ENCODE assay signal across 19 cellular contexts in genomic region chr16:4603624-4604170, GRCh38. TPM values are rescaled to one million over a fixed set of nuclear protein-coding genes. Genes with fewer than 3 reads are reported as not detected.
DNase-seq lines count a peak whose midpoint lies in the region; ATAC-seq and TF ChIP-seq lines count a peak whose summit lies in the region.
"Had no signal": no experiment of that assay in that cellular context is flagged by ENCODE, and none has a peak within 500 bp of the region (broad histone marks: within the 10 kb centered on the region; RNA-seq: fewer than 3 reads in every experiment).

No MANE protein-coding gene starts in this region.

- no peak overlapping the region for H2AFZ ChIP-seq in SK-N-SH (ENCODE audit: low read depth)

- no peaks in the 10 kb centered on the region for H3K27me3 ChIP-seq in SK-N-SH (ENCODE audit: insufficient read depth)
- no peaks in the 10 kb centered on the region for H3K27me3 ChIP-seq in endodermal cell (ENCODE audit: control insufficient read depth, insufficient read depth, low read length, poor library complexity, severe bottlenecking)
- no peaks in the 10 kb centered on the region for H3K27me3 ChIP-seq in upper lobe of right lung

- no peak for TF ChIP-seq RAD21 in SK-N-SH (IDR thresholded peaks at IDR 0.05; ENCODE audit: low read length)

- no peak overlapping the region for H3K27ac ChIP-seq in SK-N-SH (ENCODE audit: low read depth in 2 of 2, low read length in 1 of 2)
- no peak overlapping the region for H3K27ac ChIP-seq in endodermal cell (ENCODE audit: low read depth, low read length)
- H3K27ac ChIP-seq in upper lobe of right lung = no peak overlapping the region
- H3K27ac ChIP-seq: 22Rv1 had no signal

- CTCF ChIA-PET in SK-N-SH (lab: Yijun Ruan, JAX) = interaction anchor here (1.0 to 1.1 kb wide), 2 partner anchors 18 to 353 kb away, joined by 3 read pairs; no protein-coding TSS in a partner anchor

- DNase-seq in SK-N-SH = peak; percentile 17
- DNase-seq in endodermal cell = peak; percentile 47
- DNase-seq in mucosa of descending colon = no peak
- no peak for DNase-seq in upper lobe of right lung
- DNase-seq in effector CD4-positive, alpha-beta T cell = no peak
- DNase-seq in DMS 273 (lab: John Stamatoyannopoulos, UW; ENCODE audit: unreplicated experiment) = no peak
- DNase-seq: CD8-positive, alpha-beta T cell; COR-L47; DMS53; GF-D8; GOT3; HCEC 1CT; IMR-90 had no signal

- H3K9me3 Mint-ChIP-seq in endodermal cell = no peaks in the 10 kb centered on the region
- H3K9me3 Mint-ChIP-seq: CD14-positive monocyte; CD8-positive, alpha-beta T cell had no signal

- no peaks in the 10 kb centered on the region for H3K4me1 Mint-ChIP-seq in endodermal cell

- peaks cover 4% of the 10 kb centered on the region; the same call in 1 of the 2 replicates for H4K20me1 ChIP-seq in SK-N-SH (ENCODE audit: insufficient read depth)

- H3K36me3 ChIP-seq in SK-N-SH (replicated peaks in 1 of 2; ENCODE audit: control insufficient read depth in 1 of 2, insufficient read depth in 2 of 2, low read length in 1 of 2) (peaks cover 0 to 7% of the 10 kb centered on the region in 2 experiments), endodermal cell (ENCODE audit: control insufficient read depth, insufficient read depth, low read length) (peaks cover 8% of the 10 kb centered on the region), mucosa of descending colon (ENCODE audit: low read depth) (no peaks in the 10 kb centered on the region), upper lobe of right lung (peaks cover 10% of the 10 kb centered on the region)

- H3K4me1 ChIP-seq in SK-N-SH (ENCODE audit: control insufficient read depth in 1 of 2, insufficient read depth in 2 of 2, low read depth in 1 of 2, low read length in 1 of 2) (peaks cover 0 to 2% of the 10 kb centered on the region in 2 experiments; a peak in 1 of 4 replicates), endodermal cell (ENCODE audit: control insufficient read depth, insufficient read depth, low read length) (no peaks in the 10 kb centered on the region), mucosa of descending colon (ENCODE audit: low read depth) (no peaks in the 10 kb centered on the region), upper lobe of right lung (peaks cover 7% of the 10 kb centered on the region)

- H3K27ac Mint-ChIP-seq in endodermal cell = no peak overlapping the region
- H3K27ac Mint-ChIP-seq: CD8-positive, alpha-beta T cell had no signal

- H3K4me3 ChIP-seq in SK-N-SH (ENCODE audit: low read depth in 2 of 2, low read length in 1 of 2) (no peak overlapping the region), endodermal cell (ENCODE audit: low read length) (no peak overlapping the region), mucosa of descending colon (no peak overlapping the region), upper lobe of right lung (no peak overlapping the region)

- no peaks in the 10 kb centered on the region for H3K79me2 ChIP-seq in SK-N-SH (ENCODE audit: insufficient read depth)

- H3K9me3 ChIP-seq in SK-N-SH = no peaks in the 10 kb centered on the region
- H3K9me3 ChIP-seq in endodermal cell (ENCODE audit: control insufficient read depth, low read length) = no peaks in the 10 kb centered on the region
- no peaks in the 10 kb centered on the region for H3K9me3 ChIP-seq in mucosa of descending colon
- no peaks in the 10 kb centered on the region for H3K9me3 ChIP-seq in upper lobe of right lung

- no peaks in the 10 kb centered on the region for H3K9me2 ChIP-seq in SK-N-SH

- H3K36me3 Mint-ChIP-seq in endodermal cell (ENCODE audit: low read depth) = peaks cover 7% of the 10 kb centered on the region

- POLR2A ChIA-PET in SK-N-SH (lab: Yijun Ruan, JAX) = no interaction called here

- no peak for ATAC-seq in SK-N-SH treated with all-trans-retinoic acid at 6 μM for 48 hours
- peak; percentile 24 for ATAC-seq in mucosa of descending colon
- ATAC-seq in upper lobe of right lung = peak; percentile 27
- no peak for ATAC-seq in GM18498 (IDR thresholded peaks at IDR 0.05; ENCODE audit: unreplicated experiment)
- ATAC-seq: CD8-positive, alpha-beta T cell had no signal

- TF ChIP-seq EP300 in SK-N-SH (IDR thresholded peaks at IDR 0.05; ENCODE audit: borderline replicate concordance in 1 of 2, low read depth in 1 of 2, low read length in 1 of 2) = no peak

- H3F3A ChIP-seq in SK-N-SH (replicated peaks; ENCODE audit: insufficient read depth) = no peaks in the 10 kb centered on the region

- 93% methylated on average over 12 of the region's 13 CpGs for WGBS in SK-N-SH (ENCODE audit: low lambda C conversion rate)
- WGBS in endodermal cell (ENCODE audit: insufficient coverage in 1 of 2, insufficient read length in 1 of 2), 2 experiments = 90 to 93% methylated on average over 6 to 13 of the region's 13 CpGs

- no peak overlapping the region for H3K4me3 Mint-ChIP-seq in endodermal cell
- H3K4me3 Mint-ChIP-seq: CD14-positive monocyte; CD8-positive, alpha-beta T cell had no signal

- intact Hi-C loops in mucosa of descending colon (cut with DNase I, micrococcal nuclease) = no loop called here
- intact Hi-C loops in upper lobe of right lung (cut with DNase I) = no loop called here

- TF ChIP-seq CTCF in SK-N-SH (IDR thresholded peaks at IDR 0.05) (no peak), endodermal cell (conservative IDR thresholded peaks at IDR 0.05) (no peak), mucosa of descending colon (IDR thresholded peaks at IDR 0.05) (no peak), upper lobe of right lung (IDR thresholded peaks at IDR 0.05) (no peak)

- H3K9ac ChIP-seq in SK-N-SH (no peak overlapping the region), endodermal cell (ENCODE audit: extremely low read depth, low read length, poor library complexity, severe bottlenecking) (no peak overlapping the region)

- H3K27me3 Mint-ChIP-seq in endodermal cell (ENCODE audit: insufficient read depth) = no peaks in the 10 kb centered on the region

- H3K4me2 ChIP-seq in SK-N-SH = no peak overlapping the region

TF ChIP-seq in SK-N-SH, 30 proteins besides CTCF, POLR2A, EP300 and RAD21 (continues in another document):
- TF ChIP-seq FOSL2 (IDR thresholded peaks at IDR 0.05; ENCODE audit: borderline replicate concordance, low read depth) (no peak), PBX3 (IDR thresholded peaks at IDR 0.05) (no peak)

TF ChIP-seq in SK-N-SH treated with all-trans-retinoic acid at 6 μM for 48 hours, 23 proteins besides CTCF, POLR2A, EP300 and RAD21:
- TF ChIP-seq ARNTL (CRISPR knock-in tag; IDR thresholded peaks at IDR 0.05; ENCODE audit: borderline replicate concordance, low read depth) (no peak), CREB5 (CRISPR knock-in tag; IDR thresholded peaks at IDR 0.05; ENCODE audit: low read depth) (no peak), OSR1 (CRISPR knock-in tag; IDR thresholded peaks at IDR 0.05) (no peak)
TF ChIP-seq in SK-N-SH treated with all-trans-retinoic acid at 6 μM for 48 hours: peak in this region for 0.

RNA-seq across cellular contexts. Expression of gene UBALD1, which starts 11.0 kb away (rescaled TPM):
- polyA plus RNA-seq in SK-N-SH (2012; rRNA removed) = 13.0 and 16.7 TPM in 2 replicates
- 4.7 and 6.1 TPM in 2 replicates for polyA plus RNA-seq in SK-N-SH (2012; cell fraction: cytosol; rRNA removed)
- polyA plus RNA-seq in SK-N-SH (2012; cell fraction: nucleus; rRNA removed) = 47.9 and 62.5 TPM in 2 replicates
- 10 to 100 TPM; 46.8 to 49.6 TPM for total RNA-seq in endodermal cell
- 28.8 TPM for polyA plus RNA-seq in endodermal cell (2013, experiment 1 of 2)
- 24.7 TPM for polyA plus RNA-seq in endodermal cell (2013, experiment 2 of 2)
- total RNA-seq in mucosa of descending colon = 10 to 100 TPM; 21.3 to 38.8 (median 22.5) TPM
- 35.5 TPM for total RNA-seq in upper lobe of right lung

RNA-seq across cellular contexts. Expression of gene MGRN1, which starts 20.9 kb away (rescaled TPM):
- 5.5 and 13.3 TPM in 2 replicates for polyA plus RNA-seq in SK-N-SH (2012; rRNA removed)
- polyA plus RNA-seq in SK-N-SH (2012; cell fraction: cytosol; rRNA removed) = 8.6 and 12.0 TPM in 2 replicates
- 26.7 and 38.3 TPM in 2 replicates for polyA plus RNA-seq in SK-N-SH (2012; cell fraction: nucleus; rRNA removed)
- 10 to 100 TPM; 66.9 to 71.4 TPM for total RNA-seq in endodermal cell
- polyA plus RNA-seq in endodermal cell (2013, experiment 1 of 2) = 52.3 TPM
- 45.0 TPM for polyA plus RNA-seq in endodermal cell (2013, experiment 2 of 2)
- 10 to 100 TPM; 72.3 to 80.2 (median 77.0) TPM for total RNA-seq in mucosa of descending colon
- total RNA-seq in upper lobe of right lung = 81.3 TPM

RNA-seq across cellular contexts. Expression of gene C16orf96, which starts 47.6 kb away (rescaled TPM):
- 0.05 TPM in 2 replicates for polyA plus RNA-seq in SK-N-SH (2012; rRNA removed)
- polyA plus RNA-seq in SK-N-SH (2012; cell fraction: cytosol; rRNA removed) = 0.04 and 0.05 TPM in 2 replicates
- polyA plus RNA-seq in SK-N-SH (2012; cell fraction: nucleus; rRNA removed) = 0.41 and 0.47 TPM in 2 replicates
- total RNA-seq in endodermal cell (1 to 10 TPM; 1.5 to 1.6 TPM), mucosa of descending colon (not detected), upper lobe of right lung (0.32 TPM)
- polyA plus RNA-seq in endodermal cell (2013, experiment 1 of 2) = 0.57 TPM
- 0.70 TPM for polyA plus RNA-seq in endodermal cell (2013, experiment 2 of 2)
- total RNA-seq: A673, IMR-90 had no signal
- polyA plus RNA-seq: BJ, CD14-positive monocyte, IMR-90 had no signal

Comparison
In these comparisons a context has a peak if more than half of its experiments do, and no peak if none do; other contexts are left out.
1. DNase-seq: peak in SK-N-SH (single experiment) and endodermal cell (single experiment); none in mucosa of descending colon (0 of 3), upper lobe of right lung (single experiment), effector CD4-positive, alpha-beta T cell (single experiment) and DMS 273 (single experiment).
2. ATAC-seq: peak in mucosa of descending colon (single experiment) and upper lobe of right lung (single experiment); none in SK-N-SH treated with all-trans-retinoic acid at 6 μM for 48 hours (single experiment) and GM18498 (single experiment).